ENCODE assay signal across 22 cellular contexts in genomic region chr4:100995671-100996070, GRCh38.
"Had no signal": no experiment of that assay in that cellular context is flagged by ENCODE, and none has a peak within 500 bp of the region (broad histone marks: within the 10 kb centered on the region; RNA-seq: fewer than 3 reads in every experiment).

No MANE protein-coding gene starts in this region.

- H3K27ac ChIP-seq: ovary, parathyroid adenoma, psoas muscle, right lobe of liver, sigmoid colon, stomach, thoracic aorta, thyroid gland, tibial nerve, upper lobe of left lung, vagina had no signal

- H3K79me2 ChIP-seq: parathyroid adenoma had no signal

- H3K4me3 ChIP-seq: ovary, psoas muscle, right lobe of liver, sigmoid colon, stomach, thoracic aorta, thyroid gland, tibial nerve, upper lobe of left lung, vagina had no signal

- H3K9ac ChIP-seq: parathyroid adenoma had no signal

- DNase-seq: naive thymus-derived CD8-positive, alpha-beta T cell; occipital lobe; ovary; posterior cingulate gyrus; psoas muscle; right cardiac atrium; right lobe of liver; sigmoid colon; small intestine; stimulated activated CD4-positive, alpha-beta T cell treated with anti-CD3 and anti-CD28 coated beads, Interleukin-15, amount 100 ng/mL, for 24 hours; stimulated activated CD4-positive, alpha-beta T cell treated with anti-CD3 and anti-CD28 coated beads, Interleukin-2, amount 100 ng/mL, for 24 hours; stimulated activated CD4-positive, alpha-beta T cell treated with anti-CD3 and anti-CD28 coated beads, Interleukin-2, amount 100 ng/mL, for 48 hours; stimulated activated CD4-positive, alpha-beta T cell treated with anti-CD3 and anti-CD28 coated beads, Interleukin-4, amount 100 ng/mL, for 24 hours; stimulated activated naive B cell treated with anti-CD40 and anti-IgM and Interleukin-4, amounts not matched to agents 10 μg/mL and 1 μg/mL and 100 μg/mL, for 72 hours; stimulated activated naive CD4-positive, alpha-beta T cell treated with Interleukin-2 at 50 U/mL for 16 hours; stomach; thyroid gland; upper lobe of left lung had no signal

- H3K4me1 ChIP-seq: parathyroid adenoma, psoas muscle, right lobe of liver, sigmoid colon, stomach, thyroid gland, tibial nerve, upper lobe of left lung, vagina had no signal

- H3K36me3 ChIP-seq: ovary, right lobe of liver, sigmoid colon, stomach, thoracic aorta, thyroid gland, tibial nerve, upper lobe of left lung, vagina had no signal

- H3K27me3 ChIP-seq: ovary, right lobe of liver, sigmoid colon, stomach, thyroid gland, tibial nerve, upper lobe of left lung, vagina had no signal
